ENCODE assay signal across 11 cellular contexts in genomic region chr1:92502247-92502646, GRCh38. TPM values are rescaled to one million over a fixed set of nuclear protein-coding genes. Genes with fewer than 3 reads are reported as not detected.
A peak's percentile ranks its signal among the peaks of the same experiment; 100 is the strongest.
DNase-seq lines count a peak whose midpoint lies in the region; ATAC-seq, FAIRE-seq and TF ChIP-seq lines count a peak whose summit lies in the region.
"Had no signal": no experiment of that assay in that cellular context is flagged by ENCODE, and none has a peak within 500 bp of the region (broad histone marks: within the 10 kb centered on the region; RNA-seq: fewer than 3 reads in every experiment).

No MANE protein-coding gene starts in this region.

- no peak for TF ChIP-seq CTCF in pancreas (IDR thresholded peaks at IDR 0.05)

- H3K27ac Mint-ChIP-seq in natural killer cell treated with Interleukin-12 subunit alpha and Interleukin-12 subunit beta and Interleukin-15 and Interleukin-18, amount 100 ng/mL, for 72 hours: peak overlapping the region; percentile 41 to 57

- no peak overlapping the region for H3K23ac ChIP-seq in neuronal stem cell (ENCODE audit: low read depth, low read length, poor library complexity)

- no peaks in the 10 kb centered on the region for H3K27me3 Mint-ChIP-seq in natural killer cell treated with Interleukin-12 subunit alpha and Interleukin-12 subunit beta and Interleukin-15 and Interleukin-18, amount 100 ng/mL, for 72 hours

- no peak overlapping the region for H2BK12ac ChIP-seq in neuronal stem cell (ENCODE audit: low read length)

- H3K4me1 ChIP-seq in neuronal stem cell (ENCODE audit: control insufficient read depth in 2 of 2, insufficient read depth in 1 of 2, low read depth in 1 of 2, low read length in 2 of 2): no peaks in the 10 kb centered on the region
- no peaks in the 10 kb centered on the region for H3K4me1 ChIP-seq in pancreas

- H4K91ac ChIP-seq in neuronal stem cell (ENCODE audit: low read depth, low read length, poor library complexity): no peak overlapping the region

- no peaks in the 10 kb centered on the region for H3K36me3 Mint-ChIP-seq in natural killer cell treated with Interleukin-12 subunit alpha and Interleukin-12 subunit beta and Interleukin-15 and Interleukin-18, amount 100 ng/mL, for 72 hours

- H3K4me1 Mint-ChIP-seq in natural killer cell treated with Interleukin-12 subunit alpha and Interleukin-12 subunit beta and Interleukin-15 and Interleukin-18, amount 100 ng/mL, for 72 hours (ENCODE audit: low read depth in 2 of 2): peaks cover 8 to 18% of the 10 kb centered on the region in 2 donors

- no peak overlapping the region for H3K4me3 ChIP-seq in neuronal stem cell (ENCODE audit: low read length in 2 of 2)
- no peak overlapping the region for H3K4me3 ChIP-seq in pancreas

- no peak overlapping the region for H3K18ac ChIP-seq in neuronal stem cell (ENCODE audit: low read length)

- no peaks in the 10 kb centered on the region for H3K27me3 ChIP-seq in neuronal stem cell (ENCODE audit: control insufficient read depth in 3 of 3, insufficient read depth in 3 of 3, low read depth in 1 of 3, low read length in 3 of 3)
- no peaks in the 10 kb centered on the region for H3K27me3 ChIP-seq in pancreas

- intact Hi-C loops in pancreas (cut with DNase I): no loop called here

- FAIRE-seq in RCC 7860 (lab: Jason Lieb, UNC): no peak
- no peak for FAIRE-seq in pancreas (lab: Jason Lieb, UNC)

- H3K14ac ChIP-seq in neuronal stem cell (ENCODE audit: low read length): no peak overlapping the region

- H2BK120ac ChIP-seq in neuronal stem cell (ENCODE audit: low read depth, low read length): no peak overlapping the region

- no peak overlapping the region for H3K4ac ChIP-seq in neuronal stem cell (ENCODE audit: low read length)

- H2BK5ac ChIP-seq in neuronal stem cell (ENCODE audit: low read length): no peak overlapping the region

- H3K9me3 ChIP-seq in neuronal stem cell (replicated peaks in 1 of 2; ENCODE audit: control insufficient read depth in 2 of 2, insufficient read depth in 1 of 2, low read depth in 1 of 2, low read length in 2 of 2) (no peaks in the 10 kb centered on the region), pancreas (no peaks in the 10 kb centered on the region)

- peak; percentile 17 for DNase-seq in SIG-M5 treated with dmso at 0.1 percent for 504 hours (lab: John Stamatoyannopoulos, UW; ENCODE audit: unreplicated experiment)
- DNase-seq in SIG-M5 (lab: John Stamatoyannopoulos, UW): no peak
- DNase-seq in RCC 7860 (ENCODE audit: low spot score): peak; percentile 23
- no peak for DNase-seq in natural killer cell treated with Interleukin-12 subunit alpha and Interleukin-12 subunit beta and Interleukin-15 and Interleukin-18, amount 100 ng/mL, for 72 hours (ENCODE audit: low spot score)
- DNase-seq in neuronal stem cell (ENCODE audit: low spot score): no peak
- no peak for DNase-seq in pancreas
- no peak for DNase-seq in LoVo (ENCODE audit: low spot score)
- DNase-seq: activated CD8-positive, alpha-beta memory T cell treated with anti-CD3 and anti-CD28 coated beads for 24 hours; H7; NCI-H446 treated with DMSO at 0.1 percent for 48 hours had no signal

- peak overlapping the region; percentile 4 for H3K4me3 Mint-ChIP-seq in natural killer cell treated with Interleukin-12 subunit alpha and Interleukin-12 subunit beta and Interleukin-15 and Interleukin-18, amount 100 ng/mL, for 72 hours

- H2AK5ac ChIP-seq in neuronal stem cell (ENCODE audit: low read depth, low read length): no peak overlapping the region

- H3K4me2 ChIP-seq in neuronal stem cell (ENCODE audit: insufficient read depth, low read length, poor library complexity, severe bottlenecking): no peak overlapping the region

- H3K27ac ChIP-seq in neuronal stem cell (replicated peaks; ENCODE audit: low read length) (no peak overlapping the region), pancreas (no peak overlapping the region)

- H3K9ac ChIP-seq in neuronal stem cell (ENCODE audit: low read depth, low read length, poor library complexity): no peak overlapping the region

- no peak overlapping the region for H2AFZ ChIP-seq in neuronal stem cell (ENCODE audit: low read length)

- H3K79me1 ChIP-seq in neuronal stem cell (ENCODE audit: low read depth, low read length): no peaks in the 10 kb centered on the region

- H3K36me3 ChIP-seq in neuronal stem cell (replicated peaks in 1 of 2; ENCODE audit: control insufficient read depth in 2 of 2, insufficient read depth in 2 of 2, low read length in 2 of 2) (no peaks in the 10 kb centered on the region), pancreas (no peaks in the 10 kb centered on the region)

- H3K9me3 Mint-ChIP-seq in natural killer cell treated with Interleukin-12 subunit alpha and Interleukin-12 subunit beta and Interleukin-15 and Interleukin-18, amount 100 ng/mL, for 72 hours: no peaks in the 10 kb centered on the region

- ATAC-seq in HG02759 (IDR thresholded peaks at IDR 0.05; ENCODE audit: unreplicated experiment): peak; percentile 48
- ATAC-seq in natural killer cell treated with Interleukin-12 subunit alpha and Interleukin-12 subunit beta and Interleukin-15 and Interleukin-18, amount 100 ng/mL, for 72 hours: peak; percentile 70 to 80
- ATAC-seq in pancreas: no peak

- no peak overlapping the region for H4K8ac ChIP-seq in neuronal stem cell (ENCODE audit: low read depth, low read length)

- no peak overlapping the region for H2BK15ac ChIP-seq in neuronal stem cell (ENCODE audit: low read length)

RNA-seq across cellular contexts. Expression of gene GFI1, which starts 15.5 kb away (rescaled TPM):
- 10 to 100 TPM; 35.4 to 78.5 TPM for total RNA-seq in natural killer cell treated with Interleukin-12 subunit alpha and Interleukin-12 subunit beta and Interleukin-15 and Interleukin-18, amount 100 ng/mL, for 72 hours
- 0.06 TPM for polyA plus RNA-seq in neuronal stem cell (2013, experiment 1 of 2)
- polyA plus RNA-seq in neuronal stem cell (2013, experiment 2 of 2): 0.10 TPM
- total RNA-seq in pancreas: 1 to 10 TPM; 5.2 to 7.4 (median 6.6) TPM
- 1 to 10 TPM; 5.4 TPM for polyA plus RNA-seq in pancreas

Comparison
In these comparisons a context has a peak if more than half of its experiments do, and no peak if none do; other contexts are left out.
1. DNase-seq: peak in SIG-M5 treated with dmso at 0.1 percent for 504 hours (single experiment) and RCC 7860 (single experiment); none in SIG-M5 (single experiment), natural killer cell treated with Interleukin-12 subunit alpha and Interleukin-12 subunit beta and Interleukin-15 and Interleukin-18, amount 100 ng/mL, for 72 hours (single experiment), neuronal stem cell (single experiment), pancreas (0 of 6) and LoVo (single experiment).
2. ATAC-seq: peak in HG02759 (single experiment) and natural killer cell treated with Interleukin-12 subunit alpha and Interleukin-12 subunit beta and Interleukin-15 and Interleukin-18, amount 100 ng/mL, for 72 hours (2 of 2); none in pancreas (0 of 4).
3. RNA of gene GFI1, which starts 15.5 kb away (total RNA-seq): 35.4 to 78.5 TPM in natural killer cell treated with Interleukin-12 subunit alpha and Interleukin-12 subunit beta and Interleukin-15 and Interleukin-18, amount 100 ng/mL, for 72 hours; 5.2 to 7.4 TPM in pancreas; every median in the first group is over 4 times any median in the second.